Comparison of ENCODE assay signal across 26 cellular contexts in the genomic region with DNA sequence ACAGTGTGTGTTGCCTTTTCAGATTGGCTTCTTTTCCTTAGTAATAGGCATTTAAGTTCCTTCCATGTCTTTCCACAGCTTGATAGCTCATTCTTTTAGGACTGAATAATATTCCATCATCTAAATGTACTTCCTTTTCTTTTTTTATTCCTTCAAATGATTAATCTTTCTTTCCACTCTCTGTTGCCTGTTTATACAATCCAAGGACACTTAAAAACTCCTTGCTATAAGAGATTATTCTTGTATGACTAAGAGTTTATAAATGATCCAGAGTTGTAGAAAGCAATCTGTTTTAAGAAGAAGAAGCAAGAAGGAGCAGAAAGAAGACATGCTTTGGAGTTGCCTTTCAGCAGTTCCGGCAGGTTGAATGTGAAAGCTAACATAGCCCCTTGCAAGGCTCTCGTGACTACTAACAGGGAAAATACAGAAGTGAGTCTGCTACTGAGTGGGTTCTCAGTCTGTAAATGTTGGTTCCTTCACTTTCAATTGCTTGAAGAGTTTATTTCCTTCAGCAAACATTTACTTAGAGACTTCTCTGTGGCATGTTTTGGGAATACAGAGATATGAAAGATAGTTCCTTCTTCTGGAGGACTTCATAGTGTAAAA.
DNase-seq lines count a peak whose midpoint lies in the region; ATAC-seq, FAIRE-seq and TF ChIP-seq lines count a peak whose summit lies in the region.
"Had no signal": no experiment of that assay in that cellular context is flagged by ENCODE, and none has a peak within 500 bp of the region (broad histone marks: within the 10 kb centered on the region; RNA-seq: fewer than 3 reads in every experiment).

No MANE protein-coding gene starts in this region.

- no peak for TF ChIP-seq CTCF in SK-N-SH (IDR thresholded peaks at IDR 0.05)
- TF ChIP-seq CTCF in astrocyte of the spinal cord (IDR thresholded peaks at IDR 0.05; ENCODE audit: low read depth, low read length), result no peak
- no peak for TF ChIP-seq CTCF in GM20000 (IDR thresholded peaks at IDR 0.05; ENCODE audit: extremely low read depth, missing control alignments)
- TF ChIP-seq CTCF in pancreas (IDR thresholded peaks at IDR 0.05), result no peak
- no peak for TF ChIP-seq CTCF in lower leg skin (IDR thresholded peaks at IDR 0.05)

- no peak overlapping the region for H3K9ac ChIP-seq in SK-N-SH
- H3K9ac ChIP-seq: BLaER1 treated with 17β-estradiol and CSF1 and Interleukin-3, amounts not matched to agents 10 nM and 100 nM had no signal

- no peaks in the 10 kb centered on the region for H3K9me2 ChIP-seq in SK-N-SH

- no peaks in the 10 kb centered on the region for H4K20me1 ChIP-seq in SK-N-SH (ENCODE audit: insufficient read depth)
- H4K20me1 ChIP-seq: BLaER1 treated with 17β-estradiol and CSF1 and Interleukin-3, amounts not matched to agents 10 nM and 100 nM had no signal

- H3K9me3 ChIP-seq in SK-N-SH (no peaks in the 10 kb centered on the region), pancreas (no peaks in the 10 kb centered on the region)
- H3K9me3 ChIP-seq: BLaER1 treated with 17β-estradiol and CSF1 and Interleukin-3, amounts not matched to agents 10 nM and 100 nM; HAP-1 had no signal

- FAIRE-seq in pancreas (lab: Jason Lieb, UNC), result no peak
- FAIRE-seq: bronchial epithelial cell, endothelial cell of umbilical vein had no signal

- TF ChIP-seq EP300 in SK-N-SH (IDR thresholded peaks at IDR 0.05; ENCODE audit: borderline replicate concordance in 1 of 2, low read depth in 1 of 2, low read length in 1 of 2), result no peak

- CTCF ChIA-PET in SK-N-SH (lab: Yijun Ruan, JAX), result interaction anchor here (1.6 kb wide), 1 partner anchor 13 kb away, joined by 3 read pairs; no protein-coding TSS in a partner anchor

- H3K4me1 ChIP-seq in SK-N-SH (ENCODE audit: control insufficient read depth in 1 of 2, insufficient read depth in 2 of 2, low read depth in 1 of 2, low read length in 1 of 2) (peaks cover 6 to 44% of the 10 kb centered on the region in 2 experiments), pancreas (no peaks in the 10 kb centered on the region)

- peak overlapping the region; percentile 10; the same call in 1 of the 2 replicates for H3K4me2 ChIP-seq in SK-N-SH

- no peaks in the 10 kb centered on the region for H3K79me2 ChIP-seq in SK-N-SH (ENCODE audit: insufficient read depth)

- intact Hi-C loops in pancreas (cut with DNase I) (no loop called here), lower leg skin (cut with DNase I; ENCODE audit: low total_unique reads) (no loop called here)

- POLR2A ChIA-PET in SK-N-SH (lab: Yijun Ruan, JAX), result no interaction called here

- ATAC-seq in SK-N-SH treated with all-trans-retinoic acid at 6 μM for 48 hours, result no peak; the same call in 2 of the 3 replicates
- ATAC-seq in HG02798 (IDR thresholded peaks at IDR 0.05; ENCODE audit: poor library complexity, unreplicated experiment), result peak; percentile 77
- ATAC-seq in pancreas, result no peak
- ATAC-seq: foreskin keratinocyte; naive thymus-derived CD4-positive, alpha-beta T cell; T-cell had no signal

- H3K27ac ChIP-seq in SK-N-SH (ENCODE audit: low read depth in 2 of 2, low read length in 1 of 2) (peak overlapping the region in 1 of 2 experiments; percentile 66; a peak in 2 of 4 replicates), pancreas (no peak overlapping the region)
- H3K27ac ChIP-seq: BLaER1 treated with 17β-estradiol and CSF1 and Interleukin-3, amounts not matched to agents 10 nM and 100 nM; foreskin keratinocyte had no signal

- H3K4me3 ChIP-seq in SK-N-SH (ENCODE audit: low read depth in 2 of 2, low read length in 1 of 2) (no peak overlapping the region), astrocyte of the spinal cord (ENCODE audit: low read depth, low read length) (no peak overlapping the region), pancreas (no peak overlapping the region), lower leg skin (ENCODE audit: low read depth, poor library complexity, severe bottlenecking) (no peak overlapping the region)
- H3K4me3 ChIP-seq: BLaER1 treated with 17β-estradiol and CSF1 and Interleukin-3, amounts not matched to agents 10 nM and 100 nM; HAP-1 had no signal

- 95% methylated on average over 2 of the region's 2 CpGs for WGBS in SK-N-SH (ENCODE audit: low lambda C conversion rate)
- 49 to 73% methylated on average over 2 of the region's 2 CpGs for WGBS in pancreas, 2 donors
- WGBS in lower leg skin, 2 donors, result 85 to 92% methylated on average over 2 of the region's 2 CpGs

- H2AFZ ChIP-seq in SK-N-SH (ENCODE audit: low read depth), result peak overlapping the region; percentile 63

- no peak for TF ChIP-seq POLR2A in lower leg skin (IDR thresholded peaks at IDR 0.05)

- DNase-seq in SK-N-SH, result no peak
- peak; percentile 22 for DNase-seq in astrocyte of the spinal cord (ENCODE audit: low read depth, low spot score)
- no peak for DNase-seq in GM20000 (ENCODE audit: low spot score)
- DNase-seq in pancreas, result no peak
- no peak for DNase-seq in lower leg skin (ENCODE audit: low spot score in 2 of 2)
- DNase-seq in NCI-H526 treated with DMSO at 0.1 percent for 48 hours (lab: John Stamatoyannopoulos, UW), result no peak
- DNase-seq: 8988T; activated CD4-positive, alpha-beta T cell treated with anti-CD3 and anti-CD28 coated beads, Interleukin-2, amount 10 ng/mL, durations not matched to agents 24 days and 14 days; activated CD8-positive, alpha-beta memory T cell treated with anti-CD3 and anti-CD28 coated beads, Interleukin-2, amount 50 U/mL, for 48 hours; activated effector memory CD4-positive, alpha-beta T cell treated with Interleukin-2 at 50 U/mL for 16 hours; DMS 273 treated with DMSO at 0.1 percent for 48 hours; foreskin keratinocyte; hypothalamus; Kasumi-1; mesendoderm; naive thymus-derived CD4-positive, alpha-beta T cell; NCI-H1105 treated with DMSO at 0.1 percent for 48 hours; NCI-H524; T-cell; trophoblast cell had no signal

- TF ChIP-seq RAD21 in SK-N-SH (IDR thresholded peaks at IDR 0.05; ENCODE audit: low read length), result no peak

- H3F3A ChIP-seq in SK-N-SH (replicated peaks; ENCODE audit: insufficient read depth), result peaks cover 11% of the 10 kb centered on the region

- H3K36me3 ChIP-seq in SK-N-SH (replicated peaks in 1 of 2; ENCODE audit: control insufficient read depth in 1 of 2, insufficient read depth in 2 of 2, low read length in 1 of 2) (no peaks in the 10 kb centered on the region), pancreas (no peaks in the 10 kb centered on the region)
- H3K36me3 ChIP-seq: BLaER1 treated with 17β-estradiol and CSF1 and Interleukin-3, amounts not matched to agents 10 nM and 100 nM; HAP-1 had no signal

- in situ Hi-C loops in astrocyte of the spinal cord (cut with HindIII; ENCODE audit: low sequenced_read_pairs), result no loop called here

- no peaks in the 10 kb centered on the region for H3K27me3 ChIP-seq in SK-N-SH (ENCODE audit: insufficient read depth)
- peaks cover 0 to 4% (median 0%) of the 10 kb centered on the region in 4 donors for H3K27me3 ChIP-seq in pancreas
- H3K27me3 ChIP-seq: BLaER1 treated with 17β-estradiol and CSF1 and Interleukin-3, amounts not matched to agents 10 nM and 100 nM; foreskin keratinocyte had no signal

TF ChIP-seq in SK-N-SH, 30 proteins besides CTCF, POLR2A, EP300 and RAD21 (continues in another document):
- TF ChIP-seq ELF1 (IDR thresholded peaks at IDR 0.05) (no peak), GATA2 (CRISPR knock-in tag; IDR thresholded peaks at IDR 0.05) (no peak), TAF1 (IDR thresholded peaks at IDR 0.05; ENCODE audit: borderline replicate concordance, low read depth, low read length) (no peak), CHD2 (IDR thresholded peaks at IDR 0.05; ENCODE audit: low read length, partially characterized antibody) (no peak), FOSL2 (IDR thresholded peaks at IDR 0.05; ENCODE audit: borderline replicate concordance, low read depth) (no peak)
- TF ChIP-seq, protein P1, sequence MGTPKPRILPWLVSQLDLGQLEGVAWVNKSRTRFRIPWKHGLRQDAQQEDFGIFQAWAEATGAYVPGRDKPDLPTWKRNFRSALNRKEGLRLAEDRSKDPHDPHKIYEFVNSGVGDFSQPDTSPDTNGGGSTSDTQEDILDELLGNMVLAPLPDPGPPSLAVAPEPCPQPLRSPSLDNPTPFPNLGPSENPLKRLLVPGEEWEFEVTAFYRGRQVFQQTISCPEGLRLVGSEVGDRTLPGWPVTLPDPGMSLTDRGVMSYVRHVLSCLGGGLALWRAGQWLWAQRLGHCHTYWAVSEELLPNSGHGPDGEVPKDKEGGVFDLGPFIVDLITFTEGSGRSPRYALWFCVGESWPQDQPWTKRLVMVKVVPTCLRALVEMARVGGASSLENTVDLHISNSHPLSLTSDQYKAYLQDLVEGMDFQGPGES (IDR thresholded peaks at IDR 0.05; ENCODE audit: low read depth, low read length), result no peak

TF ChIP-seq in SK-N-SH treated with all-trans-retinoic acid at 6 μM for 48 hours, 23 proteins besides CTCF, POLR2A, EP300 and RAD21:
- TF ChIP-seq SNAI2 (CRISPR knock-in tag; IDR thresholded peaks at IDR 0.05) (no peak), POU6F1 (CRISPR knock-in tag; IDR thresholded peaks at IDR 0.05; ENCODE audit: borderline replicate concordance, low read depth) (no peak), CSDC2 (CRISPR knock-in tag; IDR thresholded peaks at IDR 0.05) (no peak), PPARA (CRISPR knock-in tag; IDR thresholded peaks at IDR 0.05; ENCODE audit: borderline replicate concordance) (no peak)
TF ChIP-seq in SK-N-SH treated with all-trans-retinoic acid at 6 μM for 48 hours: peak in this region for 0.
